Comparison of ENCODE assay signal across 8 cellular contexts in genomic region chr14:73785336-73785833, GRCh38.
DNase-seq lines count a peak whose midpoint lies in the region; ATAC-seq and TF ChIP-seq lines count a peak whose summit lies in the region.

No MANE protein-coding gene starts in this region.

- H3K4me1 ChIP-seq in gastroesophageal sphincter (peaks cover 33 to 89% (median 50%) of the 10 kb centered on the region in 3 donors), parathyroid adenoma (peaks cover 60% of the 10 kb centered on the region)

- H3K9me3 ChIP-seq in WERI-Rb-1 (ENCODE audit: severe bottlenecking) (no peaks in the 10 kb centered on the region), gastroesophageal sphincter (no peaks in the 10 kb centered on the region), parathyroid adenoma (ENCODE audit: control insufficient read depth, low read length) (no peaks in the 10 kb centered on the region)

- ATAC-seq in HG03066 (IDR thresholded peaks at IDR 0.05; ENCODE audit: low read depth, unreplicated experiment) (peak; percentile 31), gastroesophageal sphincter (peak; percentile 31), GM21723 (IDR thresholded peaks at IDR 0.05; ENCODE audit: unreplicated experiment) (no peak)

- H3K79me2 ChIP-seq in parathyroid adenoma: peaks cover 28% of the 10 kb centered on the region

- H3K27me3 ChIP-seq in WERI-Rb-1 (ENCODE audit: insufficient read depth, low read depth, severe bottlenecking) (no peaks in the 10 kb centered on the region), gastroesophageal sphincter (no peaks in the 10 kb centered on the region), parathyroid adenoma (ENCODE audit: control insufficient read depth, insufficient read depth, low read length) (no peaks in the 10 kb centered on the region)

- no peaks in the 10 kb centered on the region for H3K9me3 Mint-ChIP-seq in Calu3 (ENCODE audit: low read depth, unreplicated experiment)

- BruUV-seq in Calu3 (replicated peaks; lab: Mats Ljungman, UMichigan): no TSS peak

- intact Hi-C loops in Calu3 (cut with micrococcal nuclease; ENCODE audit: unreplicated experiment): loop anchor here (5.0 kb wide), 1 partner anchor 42 kb away; no protein-coding TSS in a partner anchor

- H3K4me1 Mint-ChIP-seq in Calu3 (ENCODE audit: low read depth, unreplicated experiment): peaks cover 27% of the 10 kb centered on the region

- H3K9ac ChIP-seq in parathyroid adenoma: no peak overlapping the region

- 0% methylated on average over 7 of the region's 8 CpGs; no CpG with 5 or more reads in 1 of the 2 donors for WGBS in gastroesophageal sphincter (ENCODE audit: low coverage in 1 of 2), 2 donors

- H2AFZ ChIP-seq in parathyroid adenoma: no peak overlapping the region

- no peaks in the 10 kb centered on the region for H3K27me3 Mint-ChIP-seq in Calu3 (ENCODE audit: unreplicated experiment)

- H3K4me2 ChIP-seq in parathyroid adenoma (ENCODE audit: low read length): peak overlapping the region; percentile 93

- TF ChIP-seq EP300 in gastroesophageal sphincter (IDR thresholded peaks at IDR 0.05): no peak

- H3K4me3 ChIP-seq in WERI-Rb-1 (ENCODE audit: low read depth, low read length) (peak overlapping the region; percentile 1; the same call in 1 of the 2 replicates), gastroesophageal sphincter (peak overlapping the region; percentile 93 to 94), parathyroid adenoma (ENCODE audit: low read depth, low read length) (peak overlapping the region; percentile 70)

- H3K27ac ChIP-seq in WERI-Rb-1: 0 out of 2 replicates have a peak overlapping the region, but pooled peaks have one; percentile 2
- peak overlapping the region; percentile 96 to 100 (median 99) for H3K27ac ChIP-seq in gastroesophageal sphincter
- peak overlapping the region; percentile 100 for H3K27ac ChIP-seq in parathyroid adenoma

- H3K36me3 ChIP-seq in WERI-Rb-1 (no peaks in the 10 kb centered on the region), gastroesophageal sphincter (no peaks in the 10 kb centered on the region), parathyroid adenoma (ENCODE audit: control insufficient read depth, insufficient read depth, low read length) (no peaks in the 10 kb centered on the region)

- TF ChIP-seq POLR2A in gastroesophageal sphincter (IDR thresholded peaks at IDR 0.05): no peak

- TF ChIP-seq CTCF in Calu3 (IDR thresholded peaks at IDR 0.05; ENCODE audit: unreplicated experiment) (no peak), WERI-Rb-1 (IDR thresholded peaks at IDR 0.05; ENCODE audit: low read depth, low read length) (no peak), gastroesophageal sphincter (IDR thresholded peaks at IDR 0.05) (no peak), parathyroid adenoma (IDR thresholded peaks at IDR 0.05) (no peak)

- peak overlapping the region; percentile 53 for H3K27ac Mint-ChIP-seq in Calu3 (ENCODE audit: unreplicated experiment)

- H3K36me3 Mint-ChIP-seq in Calu3 (ENCODE audit: insufficient read depth, unreplicated experiment): peaks cover 28% of the 10 kb centered on the region

- DNase-seq in Calu3 (no peak), WERI-Rb-1 (peak; percentile 66), T-helper 9 cell (no peak), GM19238 (ENCODE audit: insufficient read length, low spot score) (no peak)

- CTCF ChIA-PET in Calu3 (lab: Charles Lee): interaction anchor here (0.9 to 2.0 kb wide), 5 partner anchors 10 to 57 kb away, joined by 3 to 8 read pairs (median 5); a partner anchor contains a TSS

- peak overlapping the region; percentile 76 for H3K4me3 Mint-ChIP-seq in Calu3 (ENCODE audit: low read depth, unreplicated experiment)

Comparison
In these comparisons a context has a peak if more than half of its experiments do, and no peak if none do; other contexts are left out.
1. H3K27ac ChIP-seq: peak in every context shown above with its lines; median percentile 100 in parathyroid adenoma; 99 in gastroesophageal sphincter; 2 in WERI-Rb-1.
2. H3K4me3 ChIP-seq: peak in every context shown above with its lines; median percentile 94 in gastroesophageal sphincter; 70 in parathyroid adenoma; 1 in WERI-Rb-1.